33 cellular contexts compared by ENCODE assay signal in genomic region chr1:225191199-225191753, GRCh38.
DNase-seq lines count a peak whose midpoint lies in the region; ATAC-seq, FAIRE-seq and TF ChIP-seq lines count a peak whose summit lies in the region.
"Had no signal": no experiment of that assay in that cellular context is flagged by ENCODE, and none has a peak within 500 bp of the region (broad histone marks: within the 10 kb centered on the region; RNA-seq: fewer than 3 reads in every experiment).

No MANE protein-coding gene starts in this region.

- ATAC-seq in HepG2, result no peak
- no peak for ATAC-seq in right lobe of liver
- no peak for ATAC-seq in Right ventricle myocardium inferior
- ATAC-seq: A549; CD8-positive, alpha-beta T cell had no signal

- BruUV-seq in HepG2 (replicated peaks; lab: Mats Ljungman, UMichigan), result no TSS peak

- no peaks in the 10 kb centered on the region for H3K79me2 ChIP-seq in HepG2 (ENCODE audit: insufficient read depth, low read length)
- H3K79me2 ChIP-seq in osteoblast (ENCODE audit: insufficient read depth, low read length), result no peaks in the 10 kb centered on the region

- no peaks in the 10 kb centered on the region for H3K4me1 ChIP-seq in HepG2 (ENCODE audit: insufficient read depth, low read length)
- H3K4me1 ChIP-seq in right lobe of liver, result no peaks in the 10 kb centered on the region
- H3K4me1 ChIP-seq in HEK293 (ENCODE audit: control insufficient read depth, insufficient read depth, low read length), result no peaks in the 10 kb centered on the region
- H3K4me1 ChIP-seq in osteoblast (ENCODE audit: insufficient read depth, low read length), result no peaks in the 10 kb centered on the region
- H3K4me1 ChIP-seq: A549; BE2C; BLaER1; BLaER1 treated with 17β-estradiol and CSF1 and Interleukin-3, amounts not matched to agents 10 nM and 100 nM; Caco-2 had no signal

- intact Hi-C loops in HepG2 (cut with micrococcal nuclease; ENCODE audit: unreplicated experiment) (no loop called here), right lobe of liver (cut with DNase I) (no loop called here), Right ventricle myocardium inferior (cut with DNase I) (no loop called here)

- TF ChIP-seq POLR2A in HepG2 (IDR thresholded peaks at IDR 0.05; ENCODE audit: insufficient read depth in 1 of 2, low read depth in 2 of 2, low read length in 2 of 2) (no peak), right lobe of liver (IDR thresholded peaks at IDR 0.05) (no peak)

- TF ChIP-seq CTCF in HepG2 (CRISPR knock-in tag; IDR thresholded peaks at IDR 0.05) (no peak), right lobe of liver (IDR thresholded peaks at IDR 0.05) (no peak), HEK293 (tag by site-specific recombination; IDR thresholded peaks at IDR 0.05) (no peak), osteoblast (IDR thresholded peaks at IDR 0.05; ENCODE audit: extremely low read depth, low read depth, low read length) (no peak)

- TF ChIP-seq EP300 in HepG2 (IDR thresholded peaks at IDR 0.05; ENCODE audit: low read depth in 2 of 2, low read length in 2 of 2) (no peak), HepG2 (CRISPR knock-in tag; IDR thresholded peaks at IDR 0.05; ENCODE audit: borderline replicate concordance) (no peak)

- H3K9ac ChIP-seq in HepG2 (ENCODE audit: insufficient read depth, low read depth, low read length), result no peak overlapping the region
- H3K9ac ChIP-seq: BLaER1; BLaER1 treated with 17β-estradiol and CSF1 and Interleukin-3, amounts not matched to agents 10 nM and 100 nM had no signal

- H3K9me3 ChIP-seq in HepG2 (ENCODE audit: low read length), result peaks cover 20% of the 10 kb centered on the region
- no peaks in the 10 kb centered on the region for H3K9me3 ChIP-seq in right lobe of liver
- peaks cover 2% of the 10 kb centered on the region; the same call in 1 of the 2 replicates for H3K9me3 ChIP-seq in HEK293 (ENCODE audit: control insufficient read depth, insufficient read depth, low read depth, low read length)
- H3K9me3 ChIP-seq in osteoblast (ENCODE audit: low read depth, low read length), result no peaks in the 10 kb centered on the region
- H3K9me3 ChIP-seq: BE2C, Caco-2 had no signal

- H3K27ac ChIP-seq in HepG2 (ENCODE audit: extremely low read length, insufficient read depth, low read length) (no peak overlapping the region), right lobe of liver (no peak overlapping the region), HEK293 (ENCODE audit: extremely low read depth, low read depth, low read length) (no peak overlapping the region), osteoblast (ENCODE audit: low read depth, low read length) (no peak overlapping the region)
- H3K27ac ChIP-seq: 22Rv1; A549; BLaER1; BLaER1 treated with 17β-estradiol and CSF1 and Interleukin-3, amounts not matched to agents 10 nM and 100 nM; C4-2B had no signal

- in situ Hi-C loops in HepG2 (cut with HindIII; ENCODE audit: extremely low pct_ligation_motif_present, low pct_unique_long_range_greater_than_20kb), result no loop called here

- no peaks in the 10 kb centered on the region for H4K20me1 ChIP-seq in HepG2 (ENCODE audit: insufficient read depth, low read length)
- no peaks in the 10 kb centered on the region for H4K20me1 ChIP-seq in osteoblast (ENCODE audit: insufficient read depth, low read length)
- H4K20me1 ChIP-seq: BLaER1; BLaER1 treated with 17β-estradiol and CSF1 and Interleukin-3, amounts not matched to agents 10 nM and 100 nM had no signal

- H3K4me3 ChIP-seq in HepG2 (replicated peaks in 1 of 3; ENCODE audit: insufficient read depth in 1 of 3, low read depth in 2 of 3, low read length in 3 of 3) (no peak overlapping the region), right lobe of liver (no peak overlapping the region), HEK293 (ENCODE audit: low read depth, low read length) (no peak overlapping the region), osteoblast (ENCODE audit: insufficient read depth, low read length) (no peak overlapping the region)
- H3K4me3 ChIP-seq: A549; BLaER1; BLaER1 treated with 17β-estradiol and CSF1 and Interleukin-3, amounts not matched to agents 10 nM and 100 nM had no signal

- no peak for TF ChIP-seq RAD21 in HepG2 (CRISPR knock-in tag; IDR thresholded peaks at IDR 0.05)

- DNase-seq in HepG2 (ENCODE audit: low spot score) (no peak), right lobe of liver (no peak), osteoblast (ENCODE audit: insufficient read length, low spot score, missing footprints) (no peak), Right ventricle myocardium inferior (ENCODE audit: missing footprints) (no peak)
- DNase-seq: 8988T; ACHN; AML-193; BE2C; C1 segment of cervical spinal cord; Caco-2; Calu3; CD4-positive, alpha-beta memory T cell; CD4-positive, alpha-beta T cell; CD4-positive, CD25-positive, alpha-beta regulatory T cell; CD8-positive, alpha-beta memory T cell; CD8-positive, alpha-beta T cell; COR-L47; DMS 273 treated with DMSO at 0.1 percent for 48 hours; DMS153; DMS53; DMS79; DMS79 treated with DMSO at 0.1 percent for 48 hours; DND-41; EL had no signal

- H3K36me3 ChIP-seq in HepG2 (replicated peaks in 1 of 2; ENCODE audit: control insufficient read depth in 1 of 2, insufficient read depth in 2 of 2, low read length in 2 of 2) (no peaks in the 10 kb centered on the region), right lobe of liver (no peaks in the 10 kb centered on the region), HEK293 (ENCODE audit: control insufficient read depth in 2 of 2, insufficient read depth in 1 of 2, low read length in 2 of 2) (no peaks in the 10 kb centered on the region), osteoblast (ENCODE audit: insufficient read depth, low read length) (no peaks in the 10 kb centered on the region)
- H3K36me3 ChIP-seq: BE2C; BLaER1; BLaER1 treated with 17β-estradiol and CSF1 and Interleukin-3, amounts not matched to agents 10 nM and 100 nM had no signal

- H3K27me3 ChIP-seq in HepG2 (ENCODE audit: control insufficient read depth in 1 of 2, insufficient read depth in 2 of 2, low read length in 2 of 2) (no peaks in the 10 kb centered on the region), right lobe of liver (no peaks in the 10 kb centered on the region), osteoblast (ENCODE audit: insufficient read depth, low read length) (no peaks in the 10 kb centered on the region)
- H3K27me3 ChIP-seq: BE2C; BLaER1; BLaER1 treated with 17β-estradiol and CSF1 and Interleukin-3, amounts not matched to agents 10 nM and 100 nM had no signal

- no peak overlapping the region for H2AFZ ChIP-seq in HepG2 (ENCODE audit: low read length)
- H2AFZ ChIP-seq in osteoblast (ENCODE audit: low read length), result no peak overlapping the region

- FAIRE-seq in HepG2 (lab: Jason Lieb, UNC) (no peak), TTC549 (lab: Jason Lieb, UNC) (peak; percentile 22)
- FAIRE-seq: A204.1, A549, D721Med had no signal

- POLR2A ChIA-PET in HepG2 (lab: Yijun Ruan, JAX), result no interaction called here
- POLR2A ChIA-PET in HEK293 (lab: Yijun Ruan, JAX), result no interaction called here

- H3K4me2 ChIP-seq in HepG2 (ENCODE audit: low read depth, low read length), result no peak overlapping the region
- H3K4me2 ChIP-seq in osteoblast (ENCODE audit: insufficient read depth, low read length), result no peak overlapping the region
- H3K4me2 ChIP-seq: A549; BLaER1; BLaER1 treated with 17β-estradiol and CSF1 and Interleukin-3, amounts not matched to agents 10 nM and 100 nM had no signal

- CTCF ChIA-PET in HepG2 (lab: Yijun Ruan, JAX; ENCODE audit: low intra/inter-chr PET ratio, low total read pairs) (no interaction called here), HEK293 (lab: Yijun Ruan, JAX) (interaction anchor here (1.0 kb wide), 1 partner anchor 12 kb away, joined by 3 read pairs; no protein-coding TSS in a partner anchor)

TF ChIP-seq in HepG2, 621 proteins besides CTCF, POLR2A, EP300 and RAD21:
- TF ChIP-seq FOXP1 (IDR thresholded peaks at IDR 0.05) (no peak), FOXP1 (CRISPR knock-in tag; IDR thresholded peaks at IDR 0.05) (no peak), ZNF136 (CRISPR knock-in tag; IDR thresholded peaks at IDR 0.05; ENCODE audit: low read depth) (peak; percentile 91; the same call in 1 of the 2 replicates)
TF ChIP-seq in HepG2: peak in this region for 1.

TF ChIP-seq in HEK293, 187 proteins besides CTCF, POLR2A, EP300 and RAD21 (continues in another document):
- TF ChIP-seq ZNF621 (tag by site-specific recombination; IDR thresholded peaks at IDR 0.05) (no peak), ZFHX2 (tag by site-specific recombination; conservative IDR thresholded peaks at IDR 0.05) (no peak), ZNF529 (tag by site-specific recombination; IDR thresholded peaks at IDR 0.05; ENCODE audit: insufficient replicate concordance) (peak; percentile 12), ZNF548 (tag by site-specific recombination; IDR thresholded peaks at IDR 0.05) (no peak), ZNF558 (tag by site-specific recombination; IDR thresholded peaks at IDR 0.05) (peak; percentile 99), ZNF394 (tag by site-specific recombination; IDR thresholded peaks at IDR 0.05; ENCODE audit: borderline replicate concordance) (no peak), ZNF837 (tag by site-specific recombination; IDR thresholded peaks at IDR 0.05) (no peak), ZNF792 (tag by site-specific recombination; IDR thresholded peaks at IDR 0.05) (no peak), ZNF280D (tag by site-specific recombination; IDR thresholded peaks at IDR 0.05) (0 out of 2 replicates have a peak, but pooled peaks have one; percentile 59), ZNF585B (tag by site-specific recombination; IDR thresholded peaks at IDR 0.05) (peak; percentile 60), REPIN1 (tag by site-specific recombination; IDR thresholded peaks at IDR 0.05; ENCODE audit: low read depth) (no peak)

Comparison
In these comparisons a context has a peak if more than half of its experiments do, and no peak if none do; other contexts are left out.
1. Of the 63 proteins assayed by ChIP-seq in both HepG2 and HEK293: peak only in HepG2: none; only in HEK293: SETDB1, ZNF280D, ZNF510 and ZNF558; in both: none; in neither: 58; mixed calls (peak in some experiments, not most) for 1.